19 cellular contexts compared by ENCODE assay signal in genomic region chr12:89305373-89305772, GRCh38. TPM values are rescaled to one million over a fixed set of nuclear protein-coding genes. Genes with fewer than 3 reads are reported as not detected.
A peak's percentile ranks its signal among the peaks of the same experiment; 100 is the strongest.
DNase-seq lines count a peak whose midpoint lies in the region; ATAC-seq, FAIRE-seq and TF ChIP-seq lines count a peak whose summit lies in the region.
"Had no signal": no experiment of that assay in that cellular context is flagged by ENCODE, and none has a peak within 500 bp of the region (broad histone marks: within the 10 kb centered on the region; RNA-seq: fewer than 3 reads in every experiment).

No MANE protein-coding gene starts in this region.

- CTCF ChIA-PET in MCF 10A (lab: Yijun Ruan, JAX) = interaction anchor here (0.6 kb wide), 1 partner anchor 993 kb away, joined by 3 read pairs; no protein-coding TSS in a partner anchor

- FAIRE-seq in pancreas (lab: Jason Lieb, UNC) = no peak
- FAIRE-seq: A204.1 had no signal

- no peaks in the 10 kb centered on the region for H3K36me3 Mint-ChIP-seq in MCF 10A (ENCODE audit: insufficient read depth, unreplicated experiment)
- H3K36me3 Mint-ChIP-seq: CD8-positive, alpha-beta memory T cell had no signal

- no TSS peak for BruUV-seq in MCF 10A (replicated peaks; lab: Mats Ljungman, UMichigan)

- DNase-seq in NCI-H2029 treated with DMSO at 0.1 percent for 48 hours (lab: John Stamatoyannopoulos, UW) = peak; percentile 14
- no peak for DNase-seq in NCI-H2029 (lab: John Stamatoyannopoulos, UW)
- DNase-seq in NCI-H345 (lab: John Stamatoyannopoulos, UW) = peak; percentile 18
- DNase-seq in body of pancreas = no peak
- no peak for DNase-seq in pancreas
- no peak for DNase-seq in MCF 10A (ENCODE audit: unreplicated experiment)
- DNase-seq in MV-4-11 (lab: John Stamatoyannopoulos, UW) = no peak
- DNase-seq in superior temporal gyrus (ENCODE audit: extremely low spot score) = no peak
- DNase-seq: CD8-positive, alpha-beta memory T cell; EL; KG1; MG63; NCI-H1092 treated with DMSO at 0.1 percent for 48 hours; NCI-H187 treated with DMSO at 0.1 percent for 48 hours; NCI-H2171 treated with DMSO at 0.1 percent for 48 hours; NCI-H524 treated with DMSO at 0.1 percent for 48 hours had no signal

- WGBS in body of pancreas, 2 donors = 24 to 32% methylated on average over 1 of the region's 1 CpG
- 25 to 30% methylated on average over 1 of the region's 1 CpG for WGBS in pancreas, 2 donors

- no peaks in the 10 kb centered on the region for H3K9me3 ChIP-seq in body of pancreas
- H3K9me3 ChIP-seq in pancreas = no peaks in the 10 kb centered on the region
- H3K9me3 ChIP-seq: MG63 had no signal

- no peak for TF ChIP-seq POLR2A in body of pancreas (IDR thresholded peaks at IDR 0.05)

- ATAC-seq in body of pancreas (peak; percentile 62), pancreas (peak; percentile 48 to 92 (median 75))
- ATAC-seq: GM23338 had no signal

- H3K27me3 ChIP-seq in body of pancreas (no peaks in the 10 kb centered on the region), pancreas (no peaks in the 10 kb centered on the region)
- H3K27me3 ChIP-seq: BLaER1 treated with 17β-estradiol and CSF1 and Interleukin-3, amounts not matched to agents 10 nM and 100 nM; MG63 had no signal

- POLR2A ChIA-PET in MCF 10A (lab: Yijun Ruan, JAX) = interaction anchor here (1.0 to 2.5 kb wide), 2 partner anchors 9 to 53 kb away, joined by 4 to 9 read pairs; no protein-coding TSS in a partner anchor

- H3K4me3 ChIP-seq in body of pancreas (no peak overlapping the region), pancreas (no peak overlapping the region)
- H3K4me3 ChIP-seq: BLaER1 treated with 17β-estradiol and CSF1 and Interleukin-3, amounts not matched to agents 10 nM and 100 nM; GM23338; MG63 had no signal

- TF ChIP-seq CTCF in body of pancreas (IDR thresholded peaks at IDR 0.05) (no peak), pancreas (IDR thresholded peaks at IDR 0.05) (no peak), MCF 10A (IDR thresholded peaks at IDR 0.05; ENCODE audit: unreplicated experiment) (no peak)

- H3K27ac Mint-ChIP-seq in MCF 10A (ENCODE audit: low read depth, unreplicated experiment) = no peak overlapping the region
- H3K27ac Mint-ChIP-seq: CD8-positive, alpha-beta memory T cell; GM23338 had no signal

- H3K36me3 ChIP-seq in body of pancreas (replicated peaks in 1 of 2; ENCODE audit: insufficient read depth in 1 of 2, low read depth in 2 of 2) (no peaks in the 10 kb centered on the region), pancreas (no peaks in the 10 kb centered on the region)
- H3K36me3 ChIP-seq: BLaER1 treated with 17β-estradiol and CSF1 and Interleukin-3, amounts not matched to agents 10 nM and 100 nM; MG63 had no signal

- no peaks in the 10 kb centered on the region for H3K4me1 Mint-ChIP-seq in MCF 10A (ENCODE audit: insufficient read depth, unreplicated experiment)

- H3K27ac ChIP-seq in body of pancreas = peak overlapping the region in 2 of 4 donors; percentile 27 to 63
- peak overlapping the region in 1 of 4 donors; percentile 14 for H3K27ac ChIP-seq in pancreas
- H3K27ac ChIP-seq: BLaER1 treated with 17β-estradiol and CSF1 and Interleukin-3, amounts not matched to agents 10 nM and 100 nM had no signal

- H3K4me1 ChIP-seq in body of pancreas (peaks cover 19% of the 10 kb centered on the region), pancreas (peaks cover 0 to 16% (median 6%) of the 10 kb centered on the region in 3 donors)

- no peaks in the 10 kb centered on the region for H3K9me3 Mint-ChIP-seq in MCF 10A (ENCODE audit: unreplicated experiment)
- H3K9me3 Mint-ChIP-seq: CD8-positive, alpha-beta memory T cell; GM23338 had no signal

- no peaks in the 10 kb centered on the region for H3K27me3 Mint-ChIP-seq in MCF 10A (ENCODE audit: insufficient read depth, unreplicated experiment)
- H3K27me3 Mint-ChIP-seq: CD8-positive, alpha-beta memory T cell had no signal

- no peak overlapping the region for H3K4me3 Mint-ChIP-seq in MCF 10A (ENCODE audit: unreplicated experiment)
- H3K4me3 Mint-ChIP-seq: CD8-positive, alpha-beta memory T cell; GM23338 had no signal

- intact Hi-C loops in body of pancreas (cut with DNase I) = no loop called here
- intact Hi-C loops in pancreas (cut with DNase I) = no loop called here
- intact Hi-C loops in MCF 10A (cut with micrococcal nuclease) = no loop called here

RNA-seq across cellular contexts. Expression of gene DUSP6, which starts 46.9 kb away (rescaled TPM):
- total RNA-seq in body of pancreas = 10 to 100 TPM; 21.3 to 49.8 TPM
- total RNA-seq in pancreas = 10 to 100 TPM in 4 of 6 donors, 1 to 10 TPM in 2; 5.3 to 26.1 (median 15.3) TPM
- 10 to 100 TPM in 1 of 2 donors, 1 to 10 TPM in 1; 7.0 to 13.1 TPM for polyA plus RNA-seq in pancreas
- 99.9 and 149 TPM in 2 replicates for total RNA-seq in MCF 10A (2022)

Comparison
In these comparisons a context has a peak if more than half of its experiments do, and no peak if none do; other contexts are left out.
1. DNase-seq: peak in NCI-H2029 treated with DMSO at 0.1 percent for 48 hours (single experiment) and NCI-H345 (single experiment); none in NCI-H2029 (single experiment), body of pancreas (0 of 4), pancreas (0 of 6), MCF 10A (single experiment), MV-4-11 (single experiment) and superior temporal gyrus (single experiment).